ENCODE assay signal across 10 cellular contexts in the genomic region with DNA sequence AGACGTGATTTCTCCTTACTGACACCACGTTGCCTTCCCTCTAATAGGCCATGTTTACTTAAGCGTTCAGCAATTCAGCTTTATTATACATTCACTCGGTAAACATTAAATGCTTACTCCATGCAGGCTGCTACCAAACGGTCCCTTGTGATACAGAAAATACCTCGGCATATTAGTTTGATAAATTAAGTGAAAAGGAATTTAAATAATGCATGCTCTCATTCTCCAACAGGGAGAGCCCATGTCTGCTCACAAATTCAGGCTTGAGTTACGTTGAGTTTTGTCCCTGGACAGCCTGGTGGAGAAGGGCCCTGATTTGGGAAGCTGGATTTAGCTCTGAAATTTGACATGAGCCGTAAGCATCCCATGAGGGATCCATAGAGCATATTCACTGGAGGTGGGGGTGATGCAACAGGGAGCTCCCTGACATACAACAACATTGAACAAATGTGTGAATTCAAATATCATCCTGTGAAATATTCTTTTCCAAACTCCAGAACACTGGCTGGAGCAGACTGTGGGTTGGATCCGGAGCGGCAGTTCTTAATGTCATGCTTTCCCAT.
DNase-seq lines count a peak whose midpoint lies in the region; ATAC-seq and TF ChIP-seq lines count a peak whose summit lies in the region.
"Had no signal": no experiment of that assay in that cellular context is flagged by ENCODE, and none has a peak within 500 bp of the region (broad histone marks: within the 10 kb centered on the region; RNA-seq: fewer than 3 reads in every experiment).

No MANE protein-coding gene starts in this region.

- no peak for TF ChIP-seq CTCF in GM23338 (conservative IDR thresholded peaks at IDR 0.05; ENCODE audit: low read depth in 2 of 2)
- TF ChIP-seq CTCF in SK-N-SH (IDR thresholded peaks at IDR 0.05) = no peak
- no peak for TF ChIP-seq CTCF in fibroblast of mammary gland (conservative IDR thresholded peaks at IDR 0.05; ENCODE audit: control insufficient read depth, insufficient read depth, low read depth, low read length)

- POLR2A ChIA-PET in SK-N-SH (lab: Yijun Ruan, JAX) = no interaction called here

- no peaks in the 10 kb centered on the region for H3K36me3 Mint-ChIP-seq in GM23338 (ENCODE audit: low read depth)

- ATAC-seq in GM23338 = no peak
- ATAC-seq in GM21576 (IDR thresholded peaks at IDR 0.05; ENCODE audit: unreplicated experiment) = no peak

- H4K20me1 ChIP-seq in GM23338 (replicated peaks; ENCODE audit: insufficient read depth) (no peaks in the 10 kb centered on the region), SK-N-SH (ENCODE audit: insufficient read depth) (no peaks in the 10 kb centered on the region)

- H3K9me2 ChIP-seq in GM23338 (ENCODE audit: insufficient read depth) = peaks cover 5% of the 10 kb centered on the region; the same call in 1 of the 2 replicates
- no peaks in the 10 kb centered on the region for H3K9me2 ChIP-seq in SK-N-SH

- H3F3A ChIP-seq in GM23338 (replicated peaks; ENCODE audit: low read depth) (no peaks in the 10 kb centered on the region), SK-N-SH (replicated peaks; ENCODE audit: insufficient read depth) (peaks cover 20% of the 10 kb centered on the region)

- no peak for TF ChIP-seq EP300 in SK-N-SH (IDR thresholded peaks at IDR 0.05; ENCODE audit: borderline replicate concordance in 1 of 2, low read depth in 1 of 2, low read length in 1 of 2)

- H3K36me3 ChIP-seq in GM23338 (ENCODE audit: insufficient read depth) (no peaks in the 10 kb centered on the region), SK-N-SH (replicated peaks in 1 of 2; ENCODE audit: control insufficient read depth in 1 of 2, insufficient read depth in 2 of 2, low read length in 1 of 2) (no peaks in the 10 kb centered on the region), skeletal muscle satellite cell (ENCODE audit: insufficient read depth, low read length) (no peaks in the 10 kb centered on the region)

- no peak for TF ChIP-seq RAD21 in SK-N-SH (IDR thresholded peaks at IDR 0.05; ENCODE audit: low read length)

- H3K27me3 ChIP-seq in GM23338 (ENCODE audit: insufficient read depth) (no peaks in the 10 kb centered on the region), SK-N-SH (ENCODE audit: insufficient read depth) (no peaks in the 10 kb centered on the region), skeletal muscle satellite cell (ENCODE audit: control insufficient read depth, insufficient read depth, low read length) (no peaks in the 10 kb centered on the region)

- H3K4me3 Mint-ChIP-seq in GM23338 = no peak overlapping the region

- H3K27ac ChIP-seq in GM23338 (ENCODE audit: low read depth) = no peak overlapping the region
- H3K27ac ChIP-seq in SK-N-SH (ENCODE audit: low read depth in 2 of 2, low read length in 1 of 2) = peak overlapping the region in 1 of 2 experiments; percentile 77; a peak in 3 of 4 replicates

- peak overlapping the region; percentile 32; the same call in 1 of the 2 replicates for H2AFZ ChIP-seq in GM23338
- peak overlapping the region; percentile 11; the same call in 1 of the 2 replicates for H2AFZ ChIP-seq in SK-N-SH (ENCODE audit: low read depth)

- H3K4me2 ChIP-seq in GM23338 (no peak overlapping the region), SK-N-SH (peak overlapping the region; percentile 44), skeletal muscle satellite cell (ENCODE audit: low read length) (peak overlapping the region; percentile 65)

- no peaks in the 10 kb centered on the region for H3K4me1 ChIP-seq in GM23338 (ENCODE audit: insufficient read depth)
- peaks cover 3 to 31% of the 10 kb centered on the region in 2 experiments; a peak in 3 of 4 replicates for H3K4me1 ChIP-seq in SK-N-SH (ENCODE audit: control insufficient read depth in 1 of 2, insufficient read depth in 2 of 2, low read depth in 1 of 2, low read length in 1 of 2)
- peaks cover 45% of the 10 kb centered on the region for H3K4me1 ChIP-seq in skeletal muscle satellite cell (ENCODE audit: control insufficient read depth, insufficient read depth, low read length)

- H3K9me3 ChIP-seq in SK-N-SH (no peaks in the 10 kb centered on the region), skeletal muscle satellite cell (replicated peaks; ENCODE audit: low read length) (no peaks in the 10 kb centered on the region)

- H3K79me2 ChIP-seq in GM23338 (replicated peaks; ENCODE audit: insufficient read depth) (no peaks in the 10 kb centered on the region), SK-N-SH (ENCODE audit: insufficient read depth) (no peaks in the 10 kb centered on the region)

- H3K27ac Mint-ChIP-seq in GM23338 = no peak overlapping the region

- CTCF ChIA-PET in SK-N-SH (lab: Yijun Ruan, JAX) = interaction anchor here (1.1 to 1.9 kb wide), 2 partner anchors 13 to 270 kb away, joined by 3 to 5 read pairs; no protein-coding TSS in a partner anchor

- 0 out of 3 replicates have a peak, but pooled peaks cover 2% of the 10 kb centered on the region for H3K4me1 Mint-ChIP-seq in GM23338

- H3K4me3 ChIP-seq in GM23338 (no peak overlapping the region), SK-N-SH (ENCODE audit: low read depth in 2 of 2, low read length in 1 of 2) (no peak overlapping the region), fibroblast of mammary gland (ENCODE audit: control insufficient read depth, low read depth, low read length) (no peak overlapping the region), skeletal muscle satellite cell (ENCODE audit: low read length) (no peak overlapping the region)
- H3K4me3 ChIP-seq: skin epidermis had no signal

- no peaks in the 10 kb centered on the region for H3K9me3 Mint-ChIP-seq in GM23338

- peaks cover 2% of the 10 kb centered on the region for H3K27me3 Mint-ChIP-seq in GM23338 (ENCODE audit: insufficient read depth, low read depth, poor library complexity)

- DNase-seq in GM23338 (ENCODE audit: low spot score) = no peak
- DNase-seq in SK-N-SH = no peak
- peak; percentile 53 for DNase-seq in fibroblast of mammary gland (ENCODE audit: low read depth)
- DNase-seq in NCI-H2227 (lab: John Stamatoyannopoulos, UW; ENCODE audit: unreplicated experiment) = no peak
- no peak for DNase-seq in stimulated activated CD4-positive, alpha-beta T cell treated with anti-CD3 and anti-CD28 coated beads, Interleukin-4, amount 100 ng/mL, for 24 hours
- DNase-seq: activated CD4-positive, CD25-positive, alpha-beta regulatory T cell treated with anti-CD3 and anti-CD28 coated beads, Interleukin-2, amount 50 U/mL, for 72 hours; NCI-H69 had no signal

- H3K9ac ChIP-seq in SK-N-SH (no peak overlapping the region), skeletal muscle satellite cell (ENCODE audit: low read depth, low read length) (peak overlapping the region; percentile 61)

- 73% methylated on average over 10 of the region's 10 CpGs for WGBS in SK-N-SH (ENCODE audit: low lambda C conversion rate)

TF ChIP-seq in GM23338, 12 proteins besides CTCF, POLR2A, EP300 and RAD21 (continues in another document):
- TF ChIP-seq POLR2AphosphoS5 (IDR thresholded peaks at IDR 0.05; ENCODE audit: low read depth) (no peak), NANOG (IDR thresholded peaks at IDR 0.05; ENCODE audit: borderline replicate concordance) (no peak), EZH2 (IDR thresholded peaks at IDR 0.05; ENCODE audit: low read depth, unreplicated experiment) (no peak), STAT1 (IDR thresholded peaks at IDR 0.05; ENCODE audit: unreplicated experiment) (no peak), ETS1 (IDR thresholded peaks at IDR 0.05) (no peak), EZH2phosphoT487 (IDR thresholded peaks at IDR 0.05; ENCODE audit: unreplicated experiment) (no peak)

TF ChIP-seq in SK-N-SH, 30 proteins besides CTCF, POLR2A, EP300 and RAD21:
- no peak for TF ChIP-seq EZH2phosphoT487 (IDR thresholded peaks at IDR 0.05; ENCODE audit: borderline replicate concordance, low read depth)
- TF ChIP-seq, protein P1, sequence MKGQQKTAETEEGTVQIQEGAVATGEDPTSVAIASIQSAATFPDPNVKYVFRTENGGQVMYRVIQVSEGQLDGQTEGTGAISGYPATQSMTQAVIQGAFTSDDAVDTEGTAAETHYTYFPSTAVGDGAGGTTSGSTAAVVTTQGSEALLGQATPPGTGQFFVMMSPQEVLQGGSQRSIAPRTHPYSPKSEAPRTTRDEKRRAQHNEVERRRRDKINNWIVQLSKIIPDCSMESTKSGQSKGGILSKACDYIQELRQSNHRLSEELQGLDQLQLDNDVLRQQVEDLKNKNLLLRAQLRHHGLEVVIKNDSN (IDR thresholded peaks at IDR 0.05; ENCODE audit: borderline replicate concordance, low read depth) = no peak
- TF ChIP-seq RFX5 (IDR thresholded peaks at IDR 0.05; ENCODE audit: low read length) = no peak
- TF ChIP-seq, protein P2, sequence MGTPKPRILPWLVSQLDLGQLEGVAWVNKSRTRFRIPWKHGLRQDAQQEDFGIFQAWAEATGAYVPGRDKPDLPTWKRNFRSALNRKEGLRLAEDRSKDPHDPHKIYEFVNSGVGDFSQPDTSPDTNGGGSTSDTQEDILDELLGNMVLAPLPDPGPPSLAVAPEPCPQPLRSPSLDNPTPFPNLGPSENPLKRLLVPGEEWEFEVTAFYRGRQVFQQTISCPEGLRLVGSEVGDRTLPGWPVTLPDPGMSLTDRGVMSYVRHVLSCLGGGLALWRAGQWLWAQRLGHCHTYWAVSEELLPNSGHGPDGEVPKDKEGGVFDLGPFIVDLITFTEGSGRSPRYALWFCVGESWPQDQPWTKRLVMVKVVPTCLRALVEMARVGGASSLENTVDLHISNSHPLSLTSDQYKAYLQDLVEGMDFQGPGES (IDR thresholded peaks at IDR 0.05; ENCODE audit: low read depth, low read length) = no peak
- TF ChIP-seq RXRA (IDR thresholded peaks at IDR 0.05; ENCODE audit: borderline replicate concordance, low read depth) = no peak
- TF ChIP-seq NRF1 (IDR thresholded peaks at IDR 0.05; ENCODE audit: low read depth, low read length) = no peak
- TF ChIP-seq RCOR1 (IDR thresholded peaks at IDR 0.05; ENCODE audit: low read length) = no peak
- TF ChIP-seq TAF1 (IDR thresholded peaks at IDR 0.05; ENCODE audit: borderline replicate concordance, low read depth, low read length) = no peak
- no peak for TF ChIP-seq YY1 (IDR thresholded peaks at IDR 0.05; ENCODE audit: low read depth)
- TF ChIP-seq TCF12 (IDR thresholded peaks at IDR 0.05) = no peak
- TF ChIP-seq, protein P3, sequence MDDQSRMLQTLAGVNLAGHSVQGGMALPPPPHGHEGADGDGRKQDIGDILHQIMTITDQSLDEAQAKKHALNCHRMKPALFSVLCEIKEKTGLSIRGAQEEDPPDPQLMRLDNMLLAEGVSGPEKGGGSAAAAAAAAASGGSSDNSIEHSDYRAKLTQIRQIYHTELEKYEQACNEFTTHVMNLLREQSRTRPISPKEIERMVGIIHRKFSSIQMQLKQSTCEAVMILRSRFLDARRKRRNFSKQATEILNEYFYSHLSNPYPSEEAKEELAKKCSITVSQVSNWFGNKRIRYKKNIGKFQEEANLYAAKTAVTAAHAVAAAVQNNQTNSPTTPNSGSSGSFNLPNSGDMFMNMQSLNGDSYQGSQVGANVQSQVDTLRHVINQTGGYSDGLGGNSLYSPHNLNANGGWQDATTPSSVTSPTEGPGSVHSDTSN (IDR thresholded peaks at IDR 0.05) = no peak
